In genomic region chr12:3175238-3175637, GRCh38 we compare ENCODE assay signal across 17 cellular contexts.
"Had no signal": no experiment of that assay in that cellular context is flagged by ENCODE, and none has a peak within 500 bp of the region (broad histone marks: within the 10 kb centered on the region; RNA-seq: fewer than 3 reads in every experiment).

No MANE protein-coding gene starts in this region.

- H3K27ac ChIP-seq: colonic mucosa, esophagus squamous epithelium, hepatocyte, ovary, right lobe of liver, testis, tibial nerve had no signal

- H3K4me3 ChIP-seq: colonic mucosa, esophagus squamous epithelium, hepatocyte, ovary, right lobe of liver, testis, tibial nerve had no signal

- H3K9me3 Mint-ChIP-seq: naive thymus-derived CD4-positive, alpha-beta T cell; stimulated activated effector memory CD8-positive, alpha-beta T cell treated with anti-CD3 and anti-CD28 coated beads, Interleukin-12 subunit alpha, Interleukin-12 subunit beta, amount 100 ng/mL, for 72 hours; stimulated activated naive CD8-positive, alpha-beta T cell treated with anti-CD3 and anti-CD28 coated beads, Interleukin-15, Interleukin-2, amounts not matched to agents 100 ng/mL and 50 ng/mL, for 24 hours had no signal

- H3K4me3 Mint-ChIP-seq: naive thymus-derived CD4-positive, alpha-beta T cell; stimulated activated effector memory CD8-positive, alpha-beta T cell treated with anti-CD3 and anti-CD28 coated beads, Interleukin-12 subunit alpha, Interleukin-12 subunit beta, amount 100 ng/mL, for 72 hours; stimulated activated naive CD8-positive, alpha-beta T cell treated with anti-CD3 and anti-CD28 coated beads, Interleukin-15, Interleukin-2, amounts not matched to agents 100 ng/mL and 50 ng/mL, for 24 hours had no signal

- H2AFZ ChIP-seq: hepatocyte had no signal

- H3K4me1 ChIP-seq: colonic mucosa, right lobe of liver, testis had no signal

- H3K36me3 Mint-ChIP-seq: naive thymus-derived CD4-positive, alpha-beta T cell; stimulated activated effector memory CD8-positive, alpha-beta T cell treated with anti-CD3 and anti-CD28 coated beads, Interleukin-12 subunit alpha, Interleukin-12 subunit beta, amount 100 ng/mL, for 72 hours had no signal

- H3K27ac Mint-ChIP-seq: naive thymus-derived CD4-positive, alpha-beta T cell; stimulated activated effector memory CD8-positive, alpha-beta T cell treated with anti-CD3 and anti-CD28 coated beads, Interleukin-12 subunit alpha, Interleukin-12 subunit beta, amount 100 ng/mL, for 72 hours; stimulated activated naive CD8-positive, alpha-beta T cell treated with anti-CD3 and anti-CD28 coated beads, Interleukin-15, Interleukin-2, amounts not matched to agents 100 ng/mL and 50 ng/mL, for 24 hours had no signal

- H3K4me2 ChIP-seq: hepatocyte had no signal

- FAIRE-seq: kidney had no signal

- H3K27me3 ChIP-seq: colonic mucosa, esophagus squamous epithelium, hepatocyte, ovary, right lobe of liver, testis, tibial nerve had no signal

- H3K4me1 Mint-ChIP-seq: stimulated activated effector memory CD8-positive, alpha-beta T cell treated with anti-CD3 and anti-CD28 coated beads, Interleukin-12 subunit alpha, Interleukin-12 subunit beta, amount 100 ng/mL, for 72 hours had no signal

- DNase-seq: colonic mucosa; dermis blood vessel endothelial cell; esophagus squamous epithelium; foreskin fibroblast; left colon; mammary epithelial cell; naive thymus-derived CD4-positive, alpha-beta T cell; ovary; stimulated activated CD4-positive, alpha-beta T cell treated with anti-CD3 and anti-CD28 coated beads, Interleukin-4, amount 100 ng/mL, for 1 hour; stimulated activated CD8-positive, alpha-beta memory T cell treated with anti-CD3 and anti-CD28 coated beads, Interleukin-4, amount 100 ng/mL, for 48 hours; testis had no signal

- H3K9me3 ChIP-seq: colonic mucosa, esophagus squamous epithelium, ovary, right lobe of liver, testis, tibial nerve had no signal

- H3K36me3 ChIP-seq: colonic mucosa, esophagus squamous epithelium, ovary, right lobe of liver, tibial nerve had no signal

- ATAC-seq: left colon; naive thymus-derived CD4-positive, alpha-beta T cell; right lobe of liver; stimulated activated effector memory CD8-positive, alpha-beta T cell treated with anti-CD3 and anti-CD28 coated beads, Interleukin-12 subunit alpha, Interleukin-12 subunit beta, amount 100 ng/mL, for 72 hours had no signal
